In genomic region chrX:104270916-104271512, GRCh38 we compare ENCODE assay signal across 7 cellular contexts. TPM values are rescaled to one million over a fixed set of nuclear protein-coding genes. Genes with fewer than 3 reads are reported as not detected.
DNase-seq lines count a peak whose midpoint lies in the region; ATAC-seq and TF ChIP-seq lines count a peak whose summit lies in the region.

No MANE protein-coding gene starts in this region.

- H3F3A ChIP-seq in SK-N-SH (replicated peaks; ENCODE audit: insufficient read depth): no peaks in the 10 kb centered on the region

- no peaks in the 10 kb centered on the region for H3K9me2 ChIP-seq in SK-N-SH

- no peaks in the 10 kb centered on the region for H3K4me1 Mint-ChIP-seq in mesothelial cell of epicardium

- no peaks in the 10 kb centered on the region for H4K20me1 ChIP-seq in SK-N-SH (ENCODE audit: insufficient read depth)

- POLR2A ChIA-PET in SK-N-SH (lab: Yijun Ruan, JAX): no interaction called here

- H3K79me2 ChIP-seq in SK-N-SH (ENCODE audit: insufficient read depth): no peaks in the 10 kb centered on the region

- TF ChIP-seq CTCF in SK-N-SH (IDR thresholded peaks at IDR 0.05) (peak; percentile 84), mesothelial cell of epicardium (IDR thresholded peaks at IDR 0.05; ENCODE audit: unreplicated experiment) (peak; percentile 60), upper lobe of right lung (IDR thresholded peaks at IDR 0.05) (peak; percentile 43)

- ATAC-seq in upper lobe of right lung: peak; percentile 36
- ATAC-seq in GM21360 (IDR thresholded peaks at IDR 0.05; ENCODE audit: unreplicated experiment): no peak

- no peak overlapping the region for H3K4me3 Mint-ChIP-seq in mesothelial cell of epicardium

- H3K4me3 ChIP-seq in SK-N-SH (ENCODE audit: low read depth in 2 of 2, low read length in 1 of 2) (peak overlapping the region; percentile 37 to 51), upper lobe of right lung (no peak overlapping the region)

- peak overlapping the region; percentile 81; the same call in 1 of the 2 replicates for H2AFZ ChIP-seq in SK-N-SH (ENCODE audit: low read depth)

- no peak overlapping the region for H3K9ac ChIP-seq in SK-N-SH

- no peaks in the 10 kb centered on the region for H3K9me3 ChIP-seq in SK-N-SH
- no peaks in the 10 kb centered on the region for H3K9me3 ChIP-seq in upper lobe of right lung

- peaks cover 60% of the 10 kb centered on the region for H3K27me3 Mint-ChIP-seq in mesothelial cell of epicardium (ENCODE audit: low read depth)

- H3K27ac Mint-ChIP-seq in mesothelial cell of epicardium: no peak overlapping the region

- H3K9me3 Mint-ChIP-seq in mesothelial cell of epicardium: peaks cover 8% of the 10 kb centered on the region

- H3K4me1 ChIP-seq in SK-N-SH (ENCODE audit: control insufficient read depth in 1 of 2, insufficient read depth in 2 of 2, low read depth in 1 of 2, low read length in 1 of 2) (no peaks in the 10 kb centered on the region), upper lobe of right lung (no peaks in the 10 kb centered on the region)

- H3K36me3 ChIP-seq in SK-N-SH (replicated peaks in 1 of 2; ENCODE audit: control insufficient read depth in 1 of 2, insufficient read depth in 2 of 2, low read length in 1 of 2) (no peaks in the 10 kb centered on the region), upper lobe of right lung (no peaks in the 10 kb centered on the region)

- DNase-seq in EH (ENCODE audit: low read depth) (peak; percentile 34), HK-2 (ENCODE audit: unreplicated experiment) (peak; percentile 27), SK-N-SH (no peak), dermis blood vessel endothelial cell (peak; percentile 57), mesothelial cell of epicardium (ENCODE audit: low spot score in 2 of 2, unreplicated experiment in 2 of 2) (peak in 1 of 2 experiments; percentile 44), upper lobe of right lung (no peak)

- peak overlapping the region; percentile 70 for H3K4me2 ChIP-seq in SK-N-SH

- intact Hi-C loops in upper lobe of right lung (cut with DNase I): no loop called here

- TF ChIP-seq EP300 in SK-N-SH (IDR thresholded peaks at IDR 0.05; ENCODE audit: borderline replicate concordance in 1 of 2, low read depth in 1 of 2, low read length in 1 of 2): no peak

- no peak overlapping the region for H3K27ac ChIP-seq in SK-N-SH (ENCODE audit: low read depth in 2 of 2, low read length in 1 of 2)
- H3K27ac ChIP-seq in upper lobe of right lung: no peak overlapping the region

- peaks cover 52% of the 10 kb centered on the region for H3K27me3 ChIP-seq in SK-N-SH (ENCODE audit: insufficient read depth)
- H3K27me3 ChIP-seq in upper lobe of right lung: no peaks in the 10 kb centered on the region

- no peaks in the 10 kb centered on the region for H3K36me3 Mint-ChIP-seq in mesothelial cell of epicardium

- WGBS in SK-N-SH (ENCODE audit: low lambda C conversion rate): under 1% methylated on average over 7 of the region's 7 CpGs

- CTCF ChIA-PET in SK-N-SH (lab: Yijun Ruan, JAX): interaction anchor here (0.9 to 3.0 kb wide), 18 partner anchors 9 to 738 kb away, joined by 3 to 10 read pairs (median 4); partner anchors contain the start of gene ESX1

- peak; percentile 62 for TF ChIP-seq RAD21 in SK-N-SH (IDR thresholded peaks at IDR 0.05; ENCODE audit: low read length)

TF ChIP-seq in SK-N-SH, 30 proteins besides CTCF, POLR2A, EP300 and RAD21:
- TF ChIP-seq FOXM1 (IDR thresholded peaks at IDR 0.05; ENCODE audit: low read depth): no peak
- TF ChIP-seq, protein P1, sequence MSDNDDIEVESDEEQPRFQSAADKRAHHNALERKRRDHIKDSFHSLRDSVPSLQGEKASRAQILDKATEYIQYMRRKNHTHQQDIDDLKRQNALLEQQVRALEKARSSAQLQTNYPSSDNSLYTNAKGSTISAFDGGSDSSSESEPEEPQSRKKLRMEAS (IDR thresholded peaks at IDR 0.05; ENCODE audit: low read depth): no peak
- no peak for TF ChIP-seq SIN3A (IDR thresholded peaks at IDR 0.05; ENCODE audit: borderline replicate concordance, low read depth, low read length)
- no peak for TF ChIP-seq FOXJ3 (CRISPR knock-in tag; IDR thresholded peaks at IDR 0.05)
- peak; percentile 37; the same call in 1 of the 2 replicates for TF ChIP-seq SMC3 (IDR thresholded peaks at IDR 0.05; ENCODE audit: low read depth, low read length)

RNA-seq across cellular contexts. Expression of gene ESX1, which starts 16.3 kb away (rescaled TPM):
- polyA plus RNA-seq in SK-N-SH (2012; rRNA removed): not detected in 2 replicates
- not detected in 2 replicates for polyA plus RNA-seq in SK-N-SH (2012; cell fraction: cytosol; rRNA removed)
- polyA plus RNA-seq in SK-N-SH (2012; cell fraction: nucleus; rRNA removed): not detected in 2 replicates
- total RNA-seq in dermis blood vessel endothelial cell (not detected in 2 replicates), mesothelial cell of epicardium (not detected in 3 replicates), upper lobe of right lung (not detected)

Comparison
In these comparisons a context has a peak if more than half of its experiments do, and no peak if none do; other contexts are left out.
1. DNase-seq: peak in EH (single experiment), HK-2 (single experiment) and dermis blood vessel endothelial cell (single experiment); none in SK-N-SH (single experiment) and upper lobe of right lung (single experiment).
2. Peak in every context shown above with its lines, with median percentiles within 50 percentile points of each other: CTCF ChIP-seq.